Comparison of ENCODE assay signal across 14 cellular contexts in genomic region chr16:68146583-68146982, GRCh38.
DNase-seq lines count a peak whose midpoint lies in the region; ATAC-seq and TF ChIP-seq lines count a peak whose summit lies in the region.
"Had no signal": no experiment of that assay in that cellular context is flagged by ENCODE, and none has a peak within 500 bp of the region (broad histone marks: within the 10 kb centered on the region; RNA-seq: fewer than 3 reads in every experiment).

No MANE protein-coding gene starts in this region.

- ATAC-seq in HG03175 (IDR thresholded peaks at IDR 0.05; ENCODE audit: unreplicated experiment), result no peak
- ATAC-seq in HG03342 (IDR thresholded peaks at IDR 0.05; ENCODE audit: unreplicated experiment), result no peak
- ATAC-seq in GM19328 (IDR thresholded peaks at IDR 0.05; ENCODE audit: unreplicated experiment), result no peak

- no peak overlapping the region for H3K27ac ChIP-seq in mesendoderm (ENCODE audit: low read depth, low read length)

- H3K79me2 ChIP-seq in mesendoderm (ENCODE audit: control insufficient read depth, insufficient read depth, low read length), result no peaks in the 10 kb centered on the region

- no peak overlapping the region for H2BK15ac ChIP-seq in mesendoderm (replicated peaks; ENCODE audit: low read depth)

- no peak for TF ChIP-seq POLR2A in erythroblast (IDR thresholded peaks at IDR 0.05; ENCODE audit: low read length)

- H2AK5ac ChIP-seq in mesendoderm (ENCODE audit: low read length), result no peak overlapping the region

- no peaks in the 10 kb centered on the region for H3K79me1 ChIP-seq in mesendoderm (ENCODE audit: low read length)

- H3K23ac ChIP-seq in mesendoderm (ENCODE audit: low read length), result no peak overlapping the region

- H3K27me3 ChIP-seq in mesendoderm (ENCODE audit: insufficient read depth, low read length, poor library complexity), result no peaks in the 10 kb centered on the region

- in situ Hi-C loops in KBM-7 (cut with MboI; ENCODE audit: low pct_unique_long_range_greater_than_20kb, low sequenced_read_pairs), result no loop called here

- H2BK120ac ChIP-seq in mesendoderm (ENCODE audit: low read depth, low read length), result no peak overlapping the region

- no peak overlapping the region for H3K9ac ChIP-seq in mesendoderm (ENCODE audit: low read length)

- no CpG with 5 or more reads among the region's 2 CpGs for WGBS in mesendoderm (ENCODE audit: extremely low coverage, insufficient coverage, low lambda C conversion rate)

- no peak overlapping the region for H3K4me3 ChIP-seq in mesendoderm (ENCODE audit: low read length)

- H3K36me3 ChIP-seq in mesendoderm (ENCODE audit: control insufficient read depth, insufficient read depth, low read length), result no peaks in the 10 kb centered on the region

- H3K18ac ChIP-seq in mesendoderm (ENCODE audit: low read length), result no peak overlapping the region

- no peak overlapping the region for H3K4me2 ChIP-seq in mesendoderm (ENCODE audit: low read length)

- no peaks in the 10 kb centered on the region for H3K4me1 ChIP-seq in mesendoderm (ENCODE audit: control insufficient read depth, low read depth, low read length)

- no peak overlapping the region for H3K56ac ChIP-seq in mesendoderm (ENCODE audit: low read length)

- no peak overlapping the region for H4K5ac ChIP-seq in mesendoderm (ENCODE audit: low read length)

- no peak overlapping the region for H4K8ac ChIP-seq in mesendoderm (ENCODE audit: low read depth, low read length)

- H3K4ac ChIP-seq in mesendoderm (ENCODE audit: low read depth, low read length), result no peak overlapping the region

- no peak overlapping the region for H2BK5ac ChIP-seq in mesendoderm (ENCODE audit: low read length)

- DNase-seq in AG20443 (ENCODE audit: low spot score) (peak; percentile 20), KBM-7 (peak; percentile 9), erythroblast (lab: John Stamatoyannopoulos, UW) (peak; percentile 50 to 62), mesendoderm (peak; percentile 68), C1 segment of cervical spinal cord (lab: John Stamatoyannopoulos, UW) (no peak)
- DNase-seq: DND-41; foreskin melanocyte; H9; NCI-H187; SHP77; stimulated activated CD4-positive, alpha-beta T cell treated with anti-CD3 and anti-CD28 coated beads, Interleukin-4, amount 100 ng/mL, for 24 hours had no signal

Comparison
In these comparisons a context has a peak if more than half of its experiments do, and no peak if none do; other contexts are left out.
1. DNase-seq: peak in AG20443 (single experiment), KBM-7 (single experiment), erythroblast (2 of 2) and mesendoderm (single experiment); none in C1 segment of cervical spinal cord (0 of 14).